8 cellular contexts compared by ENCODE assay signal in the genomic region with DNA sequence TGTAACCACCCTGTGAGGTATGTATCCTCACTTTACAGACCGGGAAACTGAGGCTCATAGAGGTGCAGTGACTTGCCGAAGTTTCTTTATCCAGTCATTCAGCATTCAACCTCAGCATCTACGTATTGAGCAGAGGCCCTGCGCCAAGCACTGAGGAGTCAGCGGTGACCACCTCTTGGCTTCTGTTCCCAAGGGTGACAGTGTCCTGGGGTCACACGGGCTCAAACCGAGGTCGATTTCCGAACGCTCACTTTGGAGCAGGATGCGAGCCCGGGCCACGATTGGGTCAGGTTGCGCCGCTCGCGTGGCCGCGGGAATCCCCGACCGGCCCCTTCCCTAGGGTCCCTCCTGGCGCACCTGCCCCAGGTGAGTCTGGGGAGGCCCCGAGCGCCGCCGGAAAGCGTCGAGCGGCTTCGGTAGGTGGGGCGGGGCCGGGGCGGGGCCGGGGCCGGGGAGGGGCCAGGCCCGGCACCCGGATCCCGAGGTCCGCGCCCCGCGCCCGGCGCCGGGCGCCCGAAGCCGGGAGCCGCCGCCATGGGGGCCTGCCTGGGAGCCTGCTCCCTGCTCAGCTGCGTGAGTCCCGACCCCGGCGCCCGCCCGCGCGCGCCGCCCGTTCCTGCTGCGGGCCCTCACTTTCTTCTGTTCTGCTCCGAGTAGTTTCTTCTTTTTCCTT. TPM values are rescaled to one million over a fixed set of nuclear protein-coding genes. Genes with fewer than 3 reads are reported as not detected.
A peak's percentile ranks its signal among the peaks of the same experiment; 100 is the strongest.
DNase-seq lines count a peak whose midpoint lies in the region; ATAC-seq and TF ChIP-seq lines count a peak whose summit lies in the region.

TSS of gene SERINC2 (plus strand) at position 482 of the 673 bp plus-strand sequence. CDS start at position 535, 53 bp downstream.

- peak within 1 kb of the TSS; percentile 94 for H3K56ac ChIP-seq in mesendoderm (ENCODE audit: low read length)

- H3K27me3 ChIP-seq in GM23338 (ENCODE audit: insufficient read depth): peaks cover 10% of the 10 kb centered on the region; the same call in 1 of the 2 replicates
- peaks cover 0 to 41% (median 14%) of the 10 kb centered on the region in 45 donors for H3K27me3 ChIP-seq in dorsolateral prefrontal cortex
- H3K27me3 ChIP-seq in mesendoderm (ENCODE audit: insufficient read depth, low read length, poor library complexity): no peaks in the 10 kb centered on the region
- H3K27me3 ChIP-seq in upper lobe of right lung: peaks cover 13% of the 10 kb centered on the region

- no peak within 1 kb of the TSS for H2BK5ac ChIP-seq in mesendoderm (ENCODE audit: low read length)

- H3K23ac ChIP-seq in mesendoderm (ENCODE audit: low read length): peak within 1 kb of the TSS; percentile 98

- peaks cover 8% of the 10 kb centered on the region; the same call in 1 of the 3 replicates for H3K36me3 Mint-ChIP-seq in GM23338 (ENCODE audit: low read depth)

- H3K18ac ChIP-seq in mesendoderm (ENCODE audit: low read length): peak within 1 kb of the TSS; percentile 65

- H3K79me2 ChIP-seq in GM23338 (replicated peaks; ENCODE audit: insufficient read depth) (peaks cover 12% of the 10 kb centered on the region), mesendoderm (ENCODE audit: control insufficient read depth, insufficient read depth, low read length) (no peaks in the 10 kb centered on the region)

- H3K36me3 ChIP-seq in GM23338 (ENCODE audit: insufficient read depth): no peaks in the 10 kb centered on the region
- no peaks in the 10 kb centered on the region for H3K36me3 ChIP-seq in mesendoderm (ENCODE audit: control insufficient read depth, insufficient read depth, low read length)
- H3K36me3 ChIP-seq in upper lobe of right lung: no peaks in the 10 kb centered on the region

- H3K4me2 ChIP-seq in GM23338 (peak within 1 kb of the TSS; percentile 97), mesendoderm (ENCODE audit: low read length) (peak within 1 kb of the TSS; percentile 97)

- H2BK120ac ChIP-seq in mesendoderm (ENCODE audit: low read depth, low read length): no peak within 1 kb of the TSS

- no peaks in the 10 kb centered on the region for H3F3A ChIP-seq in GM23338 (replicated peaks; ENCODE audit: low read depth)

- peaks cover 23% of the 10 kb centered on the region for H3K4me1 ChIP-seq in GM23338 (ENCODE audit: insufficient read depth)
- H3K4me1 ChIP-seq in mesendoderm (ENCODE audit: control insufficient read depth, low read depth, low read length): peaks cover 4% of the 10 kb centered on the region
- H3K4me1 ChIP-seq in upper lobe of right lung: peaks cover 14% of the 10 kb centered on the region

- H3K27ac ChIP-seq in GM23338 (ENCODE audit: low read depth): no peak within 1 kb of the TSS
- no peak within 1 kb of the TSS for H3K27ac ChIP-seq in dorsolateral prefrontal cortex
- H3K27ac ChIP-seq in mesendoderm (ENCODE audit: low read depth, low read length): no peak within 1 kb of the TSS
- peak within 1 kb of the TSS; percentile 83 for H3K27ac ChIP-seq in upper lobe of right lung

- H3K9me3 ChIP-seq in upper lobe of right lung: no peaks in the 10 kb centered on the region

- WGBS in mesendoderm (ENCODE audit: extremely low coverage, insufficient coverage, low lambda C conversion rate): no CpG with 5 or more reads among the region's 63 CpGs

- H2AK5ac ChIP-seq in mesendoderm (ENCODE audit: low read length): no peak within 1 kb of the TSS

- H3K4me1 Mint-ChIP-seq in GM23338: peaks cover 43% of the 10 kb centered on the region

- intact Hi-C loops in dorsolateral prefrontal cortex (cut with DNase I): no loop called here
- intact Hi-C loops in upper lobe of right lung (cut with DNase I): no loop called here

- no peak within 1 kb of the TSS for H4K8ac ChIP-seq in mesendoderm (ENCODE audit: low read depth, low read length)

- H3K4me3 Mint-ChIP-seq in GM23338: peak within 1 kb of the TSS; percentile 96

- peak within 1 kb of the TSS; percentile 97 for H2AFZ ChIP-seq in GM23338

- H2BK15ac ChIP-seq in mesendoderm (replicated peaks; ENCODE audit: low read depth): no peak within 1 kb of the TSS

- peaks cover 27% of the 10 kb centered on the region for H3K27me3 Mint-ChIP-seq in GM23338 (ENCODE audit: insufficient read depth, low read depth, poor library complexity)

- no peaks in the 10 kb centered on the region for H4K20me1 ChIP-seq in GM23338 (replicated peaks; ENCODE audit: insufficient read depth)

- H3K79me1 ChIP-seq in mesendoderm (ENCODE audit: low read length): no peaks in the 10 kb centered on the region

- no peak within 1 kb of the TSS for H3K4ac ChIP-seq in mesendoderm (ENCODE audit: low read depth, low read length)

- no peaks in the 10 kb centered on the region for H3K9me3 Mint-ChIP-seq in GM23338

- peak within 1 kb of the TSS; percentile 93 for H3K27ac Mint-ChIP-seq in GM23338

- H3K9me2 ChIP-seq in GM23338 (ENCODE audit: insufficient read depth): no peaks in the 10 kb centered on the region

- peak within 1 kb of the TSS; percentile 96 for H3K9ac ChIP-seq in mesendoderm (ENCODE audit: low read length)

- peak; percentile 47 for DNase-seq in COR-L47 (lab: John Stamatoyannopoulos, UW)
- peak; percentile 84 for DNase-seq in GM23338 (ENCODE audit: low spot score)
- peak; percentile 74 for DNase-seq in RPMI8226
- DNase-seq in dorsolateral prefrontal cortex: no peak
- peak; percentile 42 for DNase-seq in mesendoderm
- peak; percentile 81 for DNase-seq in upper lobe of right lung
- DNase-seq in putamen (ENCODE audit: low spot score): no peak
- DNase-seq in Ammon's horn (ENCODE audit: low spot score): no peak

- ATAC-seq in GM23338 (peak; percentile 77), upper lobe of right lung (peak; percentile 90)

- TF ChIP-seq CTCF in GM23338 (conservative IDR thresholded peaks at IDR 0.05; ENCODE audit: low read depth in 2 of 2) (no peak), dorsolateral prefrontal cortex (IDR thresholded peaks at IDR 0.05 in 54 of 56, conservative IDR thresholded peaks at IDR 0.05 in 2 of 56; ENCODE audit: low read depth in 1 of 56, partially characterized antibody in 56 of 56) (no peak), upper lobe of right lung (IDR thresholded peaks at IDR 0.05) (no peak)

- H3K4me3 ChIP-seq in GM23338 (peak within 1 kb of the TSS; percentile 98), dorsolateral prefrontal cortex (peak within 1 kb of the TSS; percentile 29 to 77 (median 58)), mesendoderm (ENCODE audit: low read length) (peak within 1 kb of the TSS; percentile 90), upper lobe of right lung (peak within 1 kb of the TSS; percentile 82)

- no peak within 1 kb of the TSS for H4K5ac ChIP-seq in mesendoderm (ENCODE audit: low read length)

TF ChIP-seq in GM23338, 12 proteins besides CTCF, POLR2A, EP300 and RAD21 (continues in another document):
- peak; percentile 75; the same call in 1 of the 2 replicates for TF ChIP-seq POLR2AphosphoS5 (IDR thresholded peaks at IDR 0.05; ENCODE audit: low read depth)

RNA-seq across cellular contexts. Expression of gene SERINC2, which starts in this region (rescaled TPM):
- total RNA-seq in GM23338 (2014; rRNA removed; shearing (Covaris generic)): 18.8 and 20.5 TPM in 2 replicates
- polyA plus RNA-seq in GM23338 (2016; fragmentation: Nextera tagmentation; extraction: Ambion mirVana): 22.5 and 23.3 TPM in 2 replicates
- total RNA-seq in dorsolateral prefrontal cortex (1 to 10 TPM in 37 of 120 experiments, under 1 TPM in 79, not detected in 4; 0.19 to 2.7 (median 0.81) TPM), upper lobe of right lung (40.6 TPM)
- 17.7 TPM for polyA plus RNA-seq in mesendoderm (2013, experiment 1 of 2)
- polyA plus RNA-seq in mesendoderm (2013, experiment 2 of 2): 17.0 TPM

Comparison
In these comparisons a context has a peak if more than half of its experiments do, and no peak if none do; other contexts are left out.
1. DNase-seq: peak in COR-L47 (single experiment), GM23338 (single experiment), RPMI8226 (single experiment), mesendoderm (single experiment) and upper lobe of right lung (single experiment); none in dorsolateral prefrontal cortex (0 of 10), putamen (single experiment) and Ammon's horn (single experiment).
2. Peak in every context shown above with its lines, with median percentiles within 50 percentile points of each other: H3K4me3 ChIP-seq.